Comparison of ENCODE assay signal across 20 cellular contexts in genomic region chr1:200626853-200627534, GRCh38.
"Had no signal": no experiment of that assay in that cellular context is flagged by ENCODE, and none has a peak within 500 bp of the region (broad histone marks: within the 10 kb centered on the region; RNA-seq: fewer than 3 reads in every experiment).

No MANE protein-coding gene starts in this region.

- H3K4me3 Mint-ChIP-seq: immature natural killer cell, nephron progenitor cell, type B pancreatic cell had no signal

- H3K4me1 ChIP-seq: prostate gland had no signal

- ATAC-seq: activated CD4-positive, CD25-positive, alpha-beta regulatory T cell treated with anti-CD3 and anti-CD28 coated beads, Interleukin-2, amount 50 U/mL, for 24 hours; activated naive CD4-positive, alpha-beta T cell treated with anti-CD3 and anti-CD28 coated beads, Interleukin-2, amount 50 U/mL, for 72 hours; activated T-cell treated with anti-CD3 and anti-CD28 coated beads, Interleukin-2, amount 50 U/mL, for 4 hours; right cardiac atrium had no signal

- FAIRE-seq: frontal cortex, small intestine had no signal

- H3K9me3 ChIP-seq: prostate gland, suprapubic skin had no signal

- H3K27me3 ChIP-seq: brain microvascular endothelial cell, suprapubic skin had no signal

- DNase-seq: activated CD4-positive, alpha-beta T cell treated with anti-CD3 and anti-CD28 coated beads, Interleukin-2, amount 50 U/mL, for 4 hours; activated gamma-delta T cell; activated T-cell treated with anti-CD3 and anti-CD28 coated beads, Interleukin-2, amount 50 U/mL, for 4 hours; brain microvascular endothelial cell; cerebellar nuclear complex; effector memory CD4-positive, alpha-beta T cell; head of caudate nucleus; immature natural killer cell; nephron progenitor cell; right cardiac atrium; small intestine; stimulated activated CD4-positive, alpha-beta T cell treated with anti-CD3 and anti-CD28 coated beads, Interleukin-4, amount 100 ng/mL, for 24 hours; stimulated activated naive CD4-positive, alpha-beta T cell treated with Interleukin-2 at 50 U/mL for 16 hours had no signal

- H3K4me1 Mint-ChIP-seq: nephron progenitor cell had no signal

- H3K27ac ChIP-seq: brain microvascular endothelial cell, epithelial cell of prostate, prostate gland, suprapubic skin had no signal

- H3K4me3 ChIP-seq: prostate gland, suprapubic skin had no signal

- H3K36me3 Mint-ChIP-seq: activated naive CD4-positive, alpha-beta T cell treated with anti-CD3 and anti-CD28 coated beads, Interleukin-2, amount 50 U/mL, for 72 hours; immature natural killer cell; type B pancreatic cell had no signal

- H3K36me3 ChIP-seq: brain microvascular endothelial cell, prostate gland, suprapubic skin had no signal

- H3K27ac Mint-ChIP-seq: activated naive CD4-positive, alpha-beta T cell treated with anti-CD3 and anti-CD28 coated beads, Interleukin-2, amount 50 U/mL, for 72 hours; nephron progenitor cell; type B pancreatic cell had no signal

- H3K9me3 Mint-ChIP-seq: activated naive CD4-positive, alpha-beta T cell treated with anti-CD3 and anti-CD28 coated beads, Interleukin-2, amount 50 U/mL, for 72 hours; activated T-cell treated with anti-CD3 and anti-CD28 coated beads, Interleukin-2, amount 50 U/mL, for 4 hours; immature natural killer cell; nephron progenitor cell; type B pancreatic cell had no signal

- H3K27me3 Mint-ChIP-seq: type B pancreatic cell had no signal
